In the genomic region with DNA sequence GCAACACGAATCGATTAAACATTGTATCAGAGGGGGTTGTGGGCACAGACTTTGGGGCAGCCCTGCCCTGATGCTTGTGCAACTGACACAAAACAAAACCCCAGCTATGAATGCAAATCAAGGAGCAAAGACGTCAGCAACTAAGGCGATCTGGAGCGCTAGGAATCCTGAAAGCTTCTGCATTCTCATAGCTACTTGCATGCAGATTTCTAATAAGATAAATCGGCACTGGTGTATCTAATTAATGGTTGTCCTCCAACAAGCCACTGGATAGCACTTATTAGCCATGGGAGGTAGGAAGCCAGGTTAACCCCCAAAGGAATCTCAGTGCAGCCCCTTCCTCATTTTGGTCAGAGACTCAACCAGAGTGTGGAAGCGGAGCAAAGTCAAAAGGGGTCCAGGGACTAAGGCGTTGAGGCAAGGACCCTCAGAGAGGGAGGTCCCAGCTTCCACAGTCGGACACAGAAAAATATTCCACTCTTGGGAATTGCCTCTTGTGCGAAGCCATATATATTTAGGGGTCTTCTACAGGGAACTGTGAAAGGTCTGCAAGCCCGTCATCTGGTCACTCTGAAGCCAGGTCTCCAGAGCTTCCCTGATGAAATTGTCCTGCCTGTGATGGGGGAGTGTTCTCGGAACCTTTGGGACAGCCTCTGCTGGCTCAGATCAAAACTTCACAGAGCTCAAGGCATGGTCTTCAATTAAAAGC, we compare ENCODE assay signal across 11 cellular contexts.
DNase-seq lines count a peak whose midpoint lies in the region; ATAC-seq and TF ChIP-seq lines count a peak whose summit lies in the region.
"Had no signal": no experiment of that assay in that cellular context is flagged by ENCODE, and none has a peak within 500 bp of the region (broad histone marks: within the 10 kb centered on the region; RNA-seq: fewer than 3 reads in every experiment).

No MANE protein-coding gene starts in this region.

- intact Hi-C loops in left cardiac atrium (cut with DNase I) (loop anchor here in 1 of 2 donors (1.0 to 5.0 kb wide), 2 partner anchors 18 to 119 kb away; no protein-coding TSS in a partner anchor), uterus (cut with DNase I; ENCODE audit: low total_unique reads) (no loop called here)

- TF ChIP-seq POLR2A in uterus (IDR thresholded peaks at IDR 0.05), result no peak

- peaks cover 0 to 3% of the 10 kb centered on the region in 2 donors for H3K4me1 Mint-ChIP-seq in effector memory CD8-positive, alpha-beta T cell (ENCODE audit: low read depth in 2 of 2)

- ATAC-seq in left cardiac atrium (no peak), GM19455 (IDR thresholded peaks at IDR 0.05; ENCODE audit: unreplicated experiment) (no peak)
- ATAC-seq in effector memory CD8-positive, alpha-beta T cell (replicated peaks), result no peak

- no peaks in the 10 kb centered on the region for H3K36me3 ChIP-seq in cardiac muscle cell
- no peaks in the 10 kb centered on the region for H3K36me3 ChIP-seq in muscle layer of duodenum (ENCODE audit: control insufficient read depth in 1 of 2, insufficient read depth in 2 of 2, low read length in 2 of 2)
- no peaks in the 10 kb centered on the region for H3K36me3 ChIP-seq in uterus

- TF ChIP-seq CTCF in cardiac muscle cell (IDR thresholded peaks at IDR 0.05; ENCODE audit: low read depth, low read length) (no peak), coronary artery (IDR thresholded peaks at IDR 0.05) (no peak), uterus (IDR thresholded peaks at IDR 0.05) (no peak)

- H3K4me3 Mint-ChIP-seq in effector memory CD8-positive, alpha-beta T cell, result no peak overlapping the region
- H3K4me3 Mint-ChIP-seq: CD4-positive, CD25-positive, alpha-beta regulatory T cell had no signal

- H3K27ac Mint-ChIP-seq in effector memory CD8-positive, alpha-beta T cell, result no peak overlapping the region
- H3K27ac Mint-ChIP-seq: CD4-positive, CD25-positive, alpha-beta regulatory T cell had no signal

- no peaks in the 10 kb centered on the region for H3K36me3 Mint-ChIP-seq in effector memory CD8-positive, alpha-beta T cell (ENCODE audit: insufficient read depth)
- H3K36me3 Mint-ChIP-seq: CD4-positive, CD25-positive, alpha-beta regulatory T cell had no signal

- no peaks in the 10 kb centered on the region for H3K9me3 Mint-ChIP-seq in effector memory CD8-positive, alpha-beta T cell

- DNase-seq in cardiac muscle cell (ENCODE audit: low read depth in 1 of 2, low spot score in 1 of 2), result peak; percentile 31 to 85
- no peak for DNase-seq in left cardiac atrium
- DNase-seq in coronary artery (ENCODE audit: low spot score), result no peak
- no peak for DNase-seq in uterus
- no peak for DNase-seq in LoVo (ENCODE audit: low spot score)
- no peak for DNase-seq in effector memory CD8-positive, alpha-beta T cell
- DNase-seq: activated gamma-delta T cell; CD4-positive, CD25-positive, alpha-beta regulatory T cell; NCI-H187 treated with DMSO at 0.1 percent for 48 hours had no signal

- H3K27me3 Mint-ChIP-seq in effector memory CD8-positive, alpha-beta T cell, result peaks cover 72 to 98% of the 10 kb centered on the region in 2 donors

- peak overlapping the region; percentile 29 for H3K4me3 ChIP-seq in cardiac muscle cell
- H3K4me3 ChIP-seq in coronary artery, result peak overlapping the region; percentile 71
- peak overlapping the region; percentile 32 to 64 for H3K4me3 ChIP-seq in muscle layer of duodenum (ENCODE audit: low read depth in 1 of 2, low read length in 2 of 2)
- H3K4me3 ChIP-seq in uterus, result peak overlapping the region; percentile 32 to 40

- H3K27ac ChIP-seq in cardiac muscle cell (no peak overlapping the region), coronary artery (peak overlapping the region; percentile 41 to 57), muscle layer of duodenum (ENCODE audit: low read length) (peak overlapping the region; percentile 75), uterus (peak overlapping the region; percentile 88 to 91)

- H3K4me1 ChIP-seq in cardiac muscle cell (ENCODE audit: low read depth) (peaks cover 17% of the 10 kb centered on the region), muscle layer of duodenum (ENCODE audit: control insufficient read depth in 1 of 2, insufficient read depth in 2 of 2, low read length in 2 of 2) (peaks cover 5 to 35% of the 10 kb centered on the region in 2 donors), uterus (peaks cover 0 to 12% of the 10 kb centered on the region in 2 donors)

- H3K9me3 ChIP-seq in cardiac muscle cell (ENCODE audit: low read depth) (no peaks in the 10 kb centered on the region), muscle layer of duodenum (ENCODE audit: control insufficient read depth in 1 of 2, low read length in 2 of 2) (no peaks in the 10 kb centered on the region), uterus (no peaks in the 10 kb centered on the region)

- H3K27me3 ChIP-seq in cardiac muscle cell (peaks cover 42% of the 10 kb centered on the region), muscle layer of duodenum (ENCODE audit: low read depth, low read length) (peaks cover 17% of the 10 kb centered on the region), uterus (no peaks in the 10 kb centered on the region)

Comparison
In these comparisons a context has a peak if more than half of its experiments do, and no peak if none do; other contexts are left out.
1. DNase-seq: peak in cardiac muscle cell (2 of 2); none in left cardiac atrium (single experiment), coronary artery (single experiment), uterus (0 of 2), LoVo (single experiment) and effector memory CD8-positive, alpha-beta T cell (0 of 3).
2. Peak in every context shown above with its lines, with median percentiles within 50 percentile points of each other: H3K4me3 ChIP-seq.